26 cellular contexts compared by ENCODE assay signal in genomic region chr22:20580179-20580578, GRCh38.
A peak's percentile ranks its signal among the peaks of the same experiment; 100 is the strongest.
DNase-seq lines count a peak whose midpoint lies in the region; ATAC-seq, FAIRE-seq and TF ChIP-seq lines count a peak whose summit lies in the region.
"Had no signal": no experiment of that assay in that cellular context is flagged by ENCODE, and none has a peak within 500 bp of the region (broad histone marks: within the 10 kb centered on the region; RNA-seq: fewer than 3 reads in every experiment).

No MANE protein-coding gene starts in this region.

- no peak for ATAC-seq in stimulated activated effector memory CD8-positive, alpha-beta T cell treated with anti-CD3 and anti-CD28 coated beads, Interleukin-12 subunit alpha, Interleukin-12 subunit beta, amount 100 ng/mL, for 72 hours
- ATAC-seq: esophagus mucosa, GM23338, mucosa of descending colon, right cardiac atrium had no signal

- DNase-seq in activated naive CD4-positive, alpha-beta T cell treated with anti-CD3 and anti-CD28 coated beads, Interleukin-2, amount 10 ng/mL, durations not matched to agents 7 days and 5 days, result no peak
- no peak for DNase-seq in activated naive CD4-positive, alpha-beta T cell treated with Interleukin-2 at 50 U/mL for 16 hours
- no peak for DNase-seq in RWPE1 (ENCODE audit: low spot score)
- DNase-seq in immature natural killer cell, result no peak
- no peak for DNase-seq in stimulated activated effector memory CD8-positive, alpha-beta T cell treated with anti-CD3 and anti-CD28 coated beads, Interleukin-12 subunit alpha, Interleukin-12 subunit beta, amount 100 ng/mL, for 72 hours (ENCODE audit: low spot score in 2 of 2)
- DNase-seq in urothelium cell line (ENCODE audit: low spot score), result no peak
- no peak for DNase-seq in T-helper 9 cell
- DNase-seq: activated B cell treated with CpG ODN at 0.5 μM for 24 hours; activated effector memory CD4-positive, alpha-beta T cell treated with Interleukin-2 at 50 U/mL for 16 hours; cerebellar nuclear complex; DND-41; hippocampal formation; KG1; mucosa of descending colon; MV-4-11; NCI-H1930; NCI-H226; NCI-H82; stimulated activated CD4-positive, alpha-beta T cell treated with anti-CD3 and anti-CD28 coated beads, Interleukin-15, amount 100 ng/mL, for 24 hours had no signal

- no peaks in the 10 kb centered on the region for H3K9me3 Mint-ChIP-seq in activated naive CD4-positive, alpha-beta T cell treated with anti-CD3 and anti-CD28 coated beads, Interleukin-2, amount 10 ng/mL, durations not matched to agents 7 days and 5 days
- H3K9me3 Mint-ChIP-seq in immature natural killer cell, result no peaks in the 10 kb centered on the region
- H3K9me3 Mint-ChIP-seq in stimulated activated effector memory CD8-positive, alpha-beta T cell treated with anti-CD3 and anti-CD28 coated beads, Interleukin-12 subunit alpha, Interleukin-12 subunit beta, amount 100 ng/mL, for 72 hours, result no peaks in the 10 kb centered on the region
- H3K9me3 Mint-ChIP-seq: activated B cell treated with CpG ODN at 0.5 μM for 24 hours, GM23338 had no signal

- peak overlapping the region; percentile 99 for H3K27ac ChIP-seq in RWPE1
- H3K27ac ChIP-seq: thoracic aorta had no signal

- H3K4me3 Mint-ChIP-seq in activated naive CD4-positive, alpha-beta T cell treated with anti-CD3 and anti-CD28 coated beads, Interleukin-2, amount 10 ng/mL, durations not matched to agents 7 days and 5 days, result no peak overlapping the region
- peak overlapping the region; percentile 66 to 82 (median 77) for H3K4me3 Mint-ChIP-seq in immature natural killer cell
- no peak overlapping the region for H3K4me3 Mint-ChIP-seq in stimulated activated effector memory CD8-positive, alpha-beta T cell treated with anti-CD3 and anti-CD28 coated beads, Interleukin-12 subunit alpha, Interleukin-12 subunit beta, amount 100 ng/mL, for 72 hours
- H3K4me3 Mint-ChIP-seq: activated B cell treated with CpG ODN at 0.5 μM for 24 hours, GM23338 had no signal

- H3K36me3 Mint-ChIP-seq in activated naive CD4-positive, alpha-beta T cell treated with anti-CD3 and anti-CD28 coated beads, Interleukin-2, amount 10 ng/mL, durations not matched to agents 7 days and 5 days, result peaks cover 46% of the 10 kb centered on the region
- peaks cover 9 to 26% (median 20%) of the 10 kb centered on the region in 3 donors for H3K36me3 Mint-ChIP-seq in immature natural killer cell
- peaks cover 95% of the 10 kb centered on the region for H3K36me3 Mint-ChIP-seq in stimulated activated effector memory CD8-positive, alpha-beta T cell treated with anti-CD3 and anti-CD28 coated beads, Interleukin-12 subunit alpha, Interleukin-12 subunit beta, amount 100 ng/mL, for 72 hours

- CTCF ChIA-PET in activated naive CD4-positive, alpha-beta T cell treated with anti-CD3 and anti-CD28 coated beads, Interleukin-2, amount 10 ng/mL, durations not matched to agents 7 days and 5 days (lab: Charles Lee), result interaction anchor here (1.2 kb wide), 1 partner anchor 11 kb away, joined by 3 read pairs; no protein-coding TSS in a partner anchor
- CTCF ChIA-PET in RWPE1 (lab: Yijun Ruan, JAX), result interaction anchor here (0.6 kb wide), 2 partner anchors 18 to 26 kb away, joined by 3 to 4 read pairs; no protein-coding TSS in a partner anchor

- H3K4me1 Mint-ChIP-seq in activated naive CD4-positive, alpha-beta T cell treated with anti-CD3 and anti-CD28 coated beads, Interleukin-2, amount 10 ng/mL, durations not matched to agents 7 days and 5 days, result peaks cover 13% of the 10 kb centered on the region
- H3K4me1 Mint-ChIP-seq in immature natural killer cell, result peaks cover 64 to 68% of the 10 kb centered on the region in 2 donors
- H3K4me1 Mint-ChIP-seq in stimulated activated effector memory CD8-positive, alpha-beta T cell treated with anti-CD3 and anti-CD28 coated beads, Interleukin-12 subunit alpha, Interleukin-12 subunit beta, amount 100 ng/mL, for 72 hours, result peaks cover 36% of the 10 kb centered on the region
- H3K4me1 Mint-ChIP-seq: activated B cell treated with CpG ODN at 0.5 μM for 24 hours, GM23338 had no signal

- FAIRE-seq in urothelium cell line (lab: Jason Lieb, UNC), result no peak
- FAIRE-seq: astrocyte, frontal cortex, islet of Langerhans had no signal

- H3K27ac Mint-ChIP-seq in activated naive CD4-positive, alpha-beta T cell treated with anti-CD3 and anti-CD28 coated beads, Interleukin-2, amount 10 ng/mL, durations not matched to agents 7 days and 5 days, result peak overlapping the region; percentile 42
- H3K27ac Mint-ChIP-seq in immature natural killer cell, result peak overlapping the region; percentile 91 to 96 (median 93)
- peak overlapping the region; percentile 83 for H3K27ac Mint-ChIP-seq in stimulated activated effector memory CD8-positive, alpha-beta T cell treated with anti-CD3 and anti-CD28 coated beads, Interleukin-12 subunit alpha, Interleukin-12 subunit beta, amount 100 ng/mL, for 72 hours
- H3K27ac Mint-ChIP-seq: activated B cell treated with CpG ODN at 0.5 μM for 24 hours had no signal

- no peaks in the 10 kb centered on the region for H3K27me3 Mint-ChIP-seq in activated naive CD4-positive, alpha-beta T cell treated with anti-CD3 and anti-CD28 coated beads, Interleukin-2, amount 10 ng/mL, durations not matched to agents 7 days and 5 days
- H3K27me3 Mint-ChIP-seq in immature natural killer cell (ENCODE audit: low read depth in 3 of 3), result peaks cover 1 to 7% (median 6%) of the 10 kb centered on the region in 3 donors
- H3K27me3 Mint-ChIP-seq: activated B cell treated with CpG ODN at 0.5 μM for 24 hours had no signal

- TF ChIP-seq CTCF in RWPE1 (conservative IDR thresholded peaks at IDR 0.05; ENCODE audit: low read depth), result no peak

- POLR2A ChIA-PET in RWPE1 (lab: Yijun Ruan, JAX; ENCODE audit: low non-redundant PET), result no interaction called here

Comparison
In these comparisons a context has a peak if more than half of its experiments do, and no peak if none do; other contexts are left out.
1. H3K27ac Mint-ChIP-seq: peak in every context shown above with its lines; median percentile 93 in immature natural killer cell; 83 in stimulated activated effector memory CD8-positive, alpha-beta T cell treated with anti-CD3 and anti-CD28 coated beads, Interleukin-12 subunit alpha, Interleukin-12 subunit beta, amount 100 ng/mL, for 72 hours; 42 in activated naive CD4-positive, alpha-beta T cell treated with anti-CD3 and anti-CD28 coated beads, Interleukin-2, amount 10 ng/mL, durations not matched to agents 7 days and 5 days.
2. H3K4me3 Mint-ChIP-seq: peak in immature natural killer cell (5 of 5); none in activated naive CD4-positive, alpha-beta T cell treated with anti-CD3 and anti-CD28 coated beads, Interleukin-2, amount 10 ng/mL, durations not matched to agents 7 days and 5 days (single experiment) and stimulated activated effector memory CD8-positive, alpha-beta T cell treated with anti-CD3 and anti-CD28 coated beads, Interleukin-12 subunit alpha, Interleukin-12 subunit beta, amount 100 ng/mL, for 72 hours (single experiment).